29 cellular contexts compared by ENCODE assay signal in genomic region chr2:33131820-33132219, GRCh38.
DNase-seq lines count a peak whose midpoint lies in the region; ATAC-seq and TF ChIP-seq lines count a peak whose summit lies in the region.
"Had no signal": no experiment of that assay in that cellular context is flagged by ENCODE, and none has a peak within 500 bp of the region (broad histone marks: within the 10 kb centered on the region; RNA-seq: fewer than 3 reads in every experiment).

No MANE protein-coding gene starts in this region.

- peak; percentile 67 for DNase-seq in AG10803 (ENCODE audit: low read depth)
- DNase-seq in GM03348 (ENCODE audit: low spot score), result peak; percentile 22
- DNase-seq in RPMI7951 (ENCODE audit: low read depth), result peak; percentile 55
- DNase-seq in osteoblast (ENCODE audit: insufficient read length, low spot score, missing footprints), result no peak
- no peak for DNase-seq in D341Med (ENCODE audit: low spot score)
- DNase-seq in natural killer cell, result no peak
- DNase-seq: activated CD4-positive, alpha-beta T cell treated with anti-CD3 and anti-CD28 coated beads for 4 hours; activated naive CD4-positive, alpha-beta T cell treated with anti-CD3 and anti-CD28 coated beads, Interleukin-2, amount 50 U/mL, for 16 hours; Caco-2; DND-41; GOT3; KBM-7; left lung; NCI-H1417; NCI-H2081; NCI-H774; psoas muscle; RPMI8226; substantia nigra; T-cell; upper lobe of left lung; WERI-Rb-1 had no signal

- peaks cover 64% of the 10 kb centered on the region for H3K4me1 ChIP-seq in osteoblast (ENCODE audit: insufficient read depth, low read length)
- H3K4me1 ChIP-seq: Caco-2 had no signal

- TF ChIP-seq CTCF in AG10803 (conservative IDR thresholded peaks at IDR 0.05; ENCODE audit: low read length) (no peak), osteoblast (IDR thresholded peaks at IDR 0.05; ENCODE audit: extremely low read depth, low read depth, low read length) (no peak), natural killer cell (IDR thresholded peaks at IDR 0.05) (no peak)

- no peak overlapping the region for H3K27ac Mint-ChIP-seq in natural killer cell
- H3K27ac Mint-ChIP-seq: activated T-helper 17 cell treated with anti-CD3 and anti-CD28 coated beads, Interleukin-2, amount 50 U/mL, for 72 hours; stimulated activated memory B cell treated with anti-CD40 and anti-IgM and Interleukin-4, amounts not matched to agents 10 μg/mL and 1 μg/mL and 100 μg/mL, for 72 hours; T-cell had no signal

- no peak overlapping the region for H3K4me3 Mint-ChIP-seq in natural killer cell
- H3K4me3 Mint-ChIP-seq: activated T-helper 17 cell treated with anti-CD3 and anti-CD28 coated beads, Interleukin-2, amount 50 U/mL, for 72 hours; stimulated activated memory B cell treated with anti-CD40 and anti-IgM and Interleukin-4, amounts not matched to agents 10 μg/mL and 1 μg/mL and 100 μg/mL, for 72 hours; T-cell had no signal

- peaks cover 11% of the 10 kb centered on the region for H3K79me2 ChIP-seq in osteoblast (ENCODE audit: insufficient read depth, low read length)

- H3K27me3 Mint-ChIP-seq in natural killer cell (ENCODE audit: low read depth in 2 of 2), result peaks cover 0 to 13% of the 10 kb centered on the region in 2 donors

- no peaks in the 10 kb centered on the region for H3K27me3 ChIP-seq in osteoblast (ENCODE audit: insufficient read depth, low read length)
- H3K27me3 ChIP-seq: left lung, neutrophil, upper lobe of left lung had no signal

- H3K36me3 Mint-ChIP-seq in natural killer cell, result no peaks in the 10 kb centered on the region
- H3K36me3 Mint-ChIP-seq: stimulated activated memory B cell treated with anti-CD40 and anti-IgM and Interleukin-4, amounts not matched to agents 10 μg/mL and 1 μg/mL and 100 μg/mL, for 72 hours; T-cell had no signal

- H3K4me1 Mint-ChIP-seq in natural killer cell, result no peaks in the 10 kb centered on the region
- H3K4me1 Mint-ChIP-seq: activated T-helper 17 cell treated with anti-CD3 and anti-CD28 coated beads, Interleukin-2, amount 50 U/mL, for 72 hours; stimulated activated memory B cell treated with anti-CD40 and anti-IgM and Interleukin-4, amounts not matched to agents 10 μg/mL and 1 μg/mL and 100 μg/mL, for 72 hours; T-cell had no signal

- no peak overlapping the region for H2AFZ ChIP-seq in osteoblast (ENCODE audit: low read length)

- ATAC-seq in HG03097 (IDR thresholded peaks at IDR 0.05; ENCODE audit: low FRiP score, unreplicated experiment) (no peak), GM21515 (IDR thresholded peaks at IDR 0.05; ENCODE audit: unreplicated experiment) (no peak), natural killer cell (no peak)
- ATAC-seq: activated T-helper 17 cell treated with anti-CD3 and anti-CD28 coated beads, Interleukin-2, amount 50 U/mL, for 72 hours; left lung; psoas muscle; stimulated activated memory B cell treated with anti-CD40 and anti-IgM and Interleukin-4, amounts not matched to agents 10 μg/mL and 1 μg/mL and 100 μg/mL, for 72 hours; T-cell had no signal

- H3K4me3 ChIP-seq in AG10803 (ENCODE audit: low read length) (no peak overlapping the region), osteoblast (ENCODE audit: insufficient read depth, low read length) (no peak overlapping the region)
- H3K4me3 ChIP-seq: left lung, psoas muscle, SJSA1, upper lobe of left lung had no signal

- no peaks in the 10 kb centered on the region for H3K9me3 ChIP-seq in osteoblast (ENCODE audit: low read depth, low read length)
- H3K9me3 ChIP-seq: Caco-2, left lung, neutrophil, psoas muscle, SJSA1, upper lobe of left lung had no signal

- H3K9me3 Mint-ChIP-seq in natural killer cell, result no peaks in the 10 kb centered on the region
- H3K9me3 Mint-ChIP-seq: activated T-helper 17 cell treated with anti-CD3 and anti-CD28 coated beads, Interleukin-2, amount 50 U/mL, for 72 hours; stimulated activated memory B cell treated with anti-CD40 and anti-IgM and Interleukin-4, amounts not matched to agents 10 μg/mL and 1 μg/mL and 100 μg/mL, for 72 hours; T-cell had no signal

- no peak overlapping the region for H3K4me2 ChIP-seq in osteoblast (ENCODE audit: insufficient read depth, low read length)

- intact Hi-C loops in natural killer cell (cut with micrococcal nuclease), result no loop called here

- peak overlapping the region; percentile 5 for H3K27ac ChIP-seq in osteoblast (ENCODE audit: low read depth, low read length)
- H3K27ac ChIP-seq: C4-2B, left lung, neutrophil, psoas muscle, SJSA1, upper lobe of left lung, WERI-Rb-1 had no signal

- no peaks in the 10 kb centered on the region for H3K36me3 ChIP-seq in osteoblast (ENCODE audit: insufficient read depth, low read length)
- H3K36me3 ChIP-seq: left lung, neutrophil, SJSA1, upper lobe of left lung, WERI-Rb-1 had no signal

- H4K20me1 ChIP-seq in osteoblast (ENCODE audit: insufficient read depth, low read length), result no peaks in the 10 kb centered on the region

Comparison
In these comparisons a context has a peak if more than half of its experiments do, and no peak if none do; other contexts are left out.
1. DNase-seq: peak in AG10803 (single experiment), GM03348 (single experiment) and RPMI7951 (single experiment); none in osteoblast (single experiment), D341Med (single experiment) and natural killer cell (single experiment).